In the genomic region with DNA sequence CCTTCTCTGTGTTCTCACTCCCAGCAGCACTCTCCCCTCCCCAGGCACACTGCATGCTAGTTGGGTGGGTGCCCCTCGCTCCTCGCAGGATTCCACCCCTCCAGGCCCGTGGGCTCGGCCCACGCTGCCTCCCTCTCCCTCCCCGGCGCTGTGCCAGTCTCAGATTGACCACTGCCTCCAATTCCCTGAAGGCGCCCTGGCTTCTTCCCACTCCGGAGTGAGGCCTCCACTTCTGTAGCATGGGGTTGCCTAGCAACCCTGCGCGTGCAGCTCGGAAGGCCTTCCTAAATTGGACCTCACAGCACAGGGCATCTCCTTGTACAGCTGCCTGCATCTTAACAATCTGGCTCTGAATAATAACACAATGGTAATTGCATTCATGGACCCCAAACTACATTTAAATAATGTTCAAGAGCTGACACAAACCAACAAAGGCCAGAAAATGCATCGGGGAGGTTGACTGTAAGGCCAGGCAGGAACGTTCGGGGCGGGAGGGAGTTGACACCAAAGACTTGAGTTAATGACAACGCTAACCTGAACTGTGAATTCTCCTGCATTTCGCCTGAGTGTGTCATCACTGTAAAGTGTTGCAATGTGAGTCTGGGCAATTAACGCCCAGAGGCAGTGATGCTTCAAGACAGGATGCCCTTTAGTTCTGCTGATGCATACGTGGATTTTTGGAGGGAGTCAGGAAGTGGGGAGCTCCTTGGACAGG, we compare ENCODE assay signal across 11 cellular contexts.
DNase-seq lines count a peak whose midpoint lies in the region; ATAC-seq and TF ChIP-seq lines count a peak whose summit lies in the region.
"Had no signal": no experiment of that assay in that cellular context is flagged by ENCODE, and none has a peak within 500 bp of the region (broad histone marks: within the 10 kb centered on the region; RNA-seq: fewer than 3 reads in every experiment).

No MANE protein-coding gene starts in this region.

- peak; percentile 53 for DNase-seq in MCF 10A (ENCODE audit: unreplicated experiment)
- DNase-seq in breast epithelium (ENCODE audit: low spot score in 2 of 2), result no peak
- DNase-seq in kidney tubule cell (ENCODE audit: low spot score), result peak; percentile 65
- DNase-seq in transverse colon, result no peak
- DNase-seq in SHP77 treated with DMSO at 0.1 percent for 48 hours (lab: John Stamatoyannopoulos, UW), result no peak
- DNase-seq: upper lobe of right lung had no signal

- H3K27ac Mint-ChIP-seq in MCF 10A (ENCODE audit: low read depth, unreplicated experiment) (no peak overlapping the region), brain (peak overlapping the region; percentile 26 to 96 (median 75))
- H3K27ac Mint-ChIP-seq: activated naive CD4-positive, alpha-beta T cell treated with anti-CD3 and anti-CD28 coated beads, Interleukin-2, amount 50 U/mL, for 24 hours; T-helper 2 cell treated with Interferon-gamma antibody and Interleukin-4, amounts not matched to agents 5 μg/mL and 100 μg/mL, for 36 hours had no signal

- TF ChIP-seq EP300 in transverse colon (IDR thresholded peaks at IDR 0.05; ENCODE audit: low read depth), result no peak

- H3K27me3 Mint-ChIP-seq in MCF 10A (ENCODE audit: insufficient read depth, unreplicated experiment) (peaks cover 51% of the 10 kb centered on the region), brain (peaks cover 51% of the 10 kb centered on the region)

- ATAC-seq in GM21825 (IDR thresholded peaks at IDR 0.05; ENCODE audit: unreplicated experiment) (no peak), GM21619 (IDR thresholded peaks at IDR 0.05; ENCODE audit: unreplicated experiment) (no peak)
- ATAC-seq: upper lobe of right lung had no signal

- H3K9me3 ChIP-seq in breast epithelium (no peaks in the 10 kb centered on the region), transverse colon (no peaks in the 10 kb centered on the region)
- H3K9me3 ChIP-seq: upper lobe of right lung had no signal

- in situ Hi-C loops in transverse colon (cut with MboI; ENCODE audit: low pct_ligation_motif_present in 1 of 4, low pct_unique_long_range_greater_than_20kb in 1 of 4, low sequenced_read_pairs in 3 of 4), result no loop called here

- no peak for TF ChIP-seq POLR2A in breast epithelium (IDR thresholded peaks at IDR 0.05)
- no peak for TF ChIP-seq POLR2A in transverse colon (IDR thresholded peaks at IDR 0.05)

- H3K36me3 Mint-ChIP-seq in MCF 10A (ENCODE audit: insufficient read depth, unreplicated experiment), result peaks cover 7% of the 10 kb centered on the region
- H3K36me3 Mint-ChIP-seq in brain, result no peaks in the 10 kb centered on the region
- H3K36me3 Mint-ChIP-seq: activated naive CD4-positive, alpha-beta T cell treated with anti-CD3 and anti-CD28 coated beads, Interleukin-2, amount 50 U/mL, for 24 hours had no signal

- H3K36me3 ChIP-seq in breast epithelium (no peaks in the 10 kb centered on the region), transverse colon (no peaks in the 10 kb centered on the region)
- H3K36me3 ChIP-seq: upper lobe of right lung had no signal

- H3K4me3 ChIP-seq in breast epithelium (no peak overlapping the region), transverse colon (no peak overlapping the region)
- H3K4me3 ChIP-seq: upper lobe of right lung had no signal

- H3K4me1 ChIP-seq in breast epithelium, result no peaks in the 10 kb centered on the region
- no peaks in the 10 kb centered on the region for H3K4me1 ChIP-seq in transverse colon
- H3K4me1 ChIP-seq: upper lobe of right lung had no signal

- WGBS in transverse colon (ENCODE audit: low coverage in 1 of 2), 2 donors, result 73% methylated on average over 20 of the region's 20 CpGs; no CpG with 5 or more reads in 1 of the 2 donors

- H3K9me3 Mint-ChIP-seq in MCF 10A (ENCODE audit: unreplicated experiment) (no peaks in the 10 kb centered on the region), brain (no peaks in the 10 kb centered on the region)
- H3K9me3 Mint-ChIP-seq: activated naive CD4-positive, alpha-beta T cell treated with anti-CD3 and anti-CD28 coated beads, Interleukin-2, amount 50 U/mL, for 24 hours; T-helper 2 cell treated with Interferon-gamma antibody and Interleukin-4, amounts not matched to agents 5 μg/mL and 100 μg/mL, for 36 hours had no signal

- H3K4me1 Mint-ChIP-seq in MCF 10A (ENCODE audit: insufficient read depth, unreplicated experiment) (peaks cover 8% of the 10 kb centered on the region), brain (peaks cover 82% of the 10 kb centered on the region)
- H3K4me1 Mint-ChIP-seq: activated naive CD4-positive, alpha-beta T cell treated with anti-CD3 and anti-CD28 coated beads, Interleukin-2, amount 50 U/mL, for 24 hours had no signal

- H3K27ac ChIP-seq in breast epithelium (peak overlapping the region in 1 of 2 donors; percentile 38), transverse colon (no peak overlapping the region)
- H3K27ac ChIP-seq: upper lobe of right lung had no signal

- H3K4me3 Mint-ChIP-seq in MCF 10A (ENCODE audit: unreplicated experiment), result no peak overlapping the region
- H3K4me3 Mint-ChIP-seq in brain, result peak overlapping the region; percentile 20 to 57 (median 48)
- H3K4me3 Mint-ChIP-seq: activated naive CD4-positive, alpha-beta T cell treated with anti-CD3 and anti-CD28 coated beads, Interleukin-2, amount 50 U/mL, for 24 hours; T-helper 2 cell treated with Interferon-gamma antibody and Interleukin-4, amounts not matched to agents 5 μg/mL and 100 μg/mL, for 36 hours had no signal

- no TSS peak for BruUV-seq in MCF 10A (replicated peaks; lab: Mats Ljungman, UMichigan)

- intact Hi-C loops in MCF 10A (cut with micrococcal nuclease) (no loop called here), breast epithelium (cut with DNase I; ENCODE audit: low total_unique reads) (no loop called here), transverse colon (cut with DNase I; ENCODE audit: low total_unique reads) (no loop called here)

- POLR2A ChIA-PET in MCF 10A (lab: Yijun Ruan, JAX), result interaction anchor here (1.4 kb wide), 1 partner anchor 11 kb away, joined by 4 read pairs; no protein-coding TSS in a partner anchor

- CTCF ChIA-PET in MCF 10A (lab: Yijun Ruan, JAX), result interaction anchor here (0.7 to 1.4 kb wide), 3 partner anchors 123 to 261 kb away, joined by 3 to 4 read pairs (median 3); no protein-coding TSS in a partner anchor

- H3K27me3 ChIP-seq in breast epithelium, result no peaks in the 10 kb centered on the region
- no peaks in the 10 kb centered on the region for H3K27me3 ChIP-seq in transverse colon
- H3K27me3 ChIP-seq: upper lobe of right lung had no signal

- no peak for TF ChIP-seq CTCF in MCF 10A (IDR thresholded peaks at IDR 0.05; ENCODE audit: unreplicated experiment)
- no peak for TF ChIP-seq CTCF in breast epithelium (IDR thresholded peaks at IDR 0.05)
- TF ChIP-seq CTCF in brain (conservative IDR thresholded peaks at IDR 0.05), result no peak
- no peak for TF ChIP-seq CTCF in transverse colon (IDR thresholded peaks at IDR 0.05)

Comparison
In these comparisons a context has a peak if more than half of its experiments do, and no peak if none do; other contexts are left out.
1. DNase-seq: peak in MCF 10A (single experiment) and kidney tubule cell (single experiment); none in breast epithelium (0 of 2), transverse colon (single experiment) and SHP77 treated with DMSO at 0.1 percent for 48 hours (single experiment).